In genomic region chr17:58409432-58409831, GRCh38 we compare ENCODE assay signal across 29 cellular contexts. TPM values are rescaled to one million over a fixed set of nuclear protein-coding genes. Genes with fewer than 3 reads are reported as not detected.
DNase-seq lines count a peak whose midpoint lies in the region; ATAC-seq, FAIRE-seq and TF ChIP-seq lines count a peak whose summit lies in the region.
"Had no signal": no experiment of that assay in that cellular context is flagged by ENCODE, and none has a peak within 500 bp of the region (broad histone marks: within the 10 kb centered on the region; RNA-seq: fewer than 3 reads in every experiment).

No MANE protein-coding gene starts in this region.

- in situ Hi-C loops in HepG2 (cut with HindIII; ENCODE audit: extremely low pct_ligation_motif_present, low pct_unique_long_range_greater_than_20kb) = no loop called here

- no peak for TF ChIP-seq EP300 in HepG2 (IDR thresholded peaks at IDR 0.05; ENCODE audit: low read depth in 2 of 2, low read length in 2 of 2)
- no peak for TF ChIP-seq EP300 in HepG2 (CRISPR knock-in tag; IDR thresholded peaks at IDR 0.05; ENCODE audit: borderline replicate concordance)

- TF ChIP-seq POLR2A in HepG2 (IDR thresholded peaks at IDR 0.05; ENCODE audit: insufficient read depth in 1 of 2, low read depth in 2 of 2, low read length in 2 of 2) (no peak), right lobe of liver (IDR thresholded peaks at IDR 0.05) (no peak)

- H3K4me3 ChIP-seq in HepG2 (replicated peaks in 1 of 3; ENCODE audit: insufficient read depth in 1 of 3, low read depth in 2 of 3, low read length in 3 of 3) (peak overlapping the region; percentile 31 to 81 (median 50)), right lobe of liver (no peak overlapping the region), muscle layer of duodenum (ENCODE audit: low read depth in 1 of 2, low read length in 2 of 2) (no peak overlapping the region), OCI-LY7 (ENCODE audit: low read depth, low read length, poor library complexity, severe bottlenecking) (no peak overlapping the region)
- H3K4me3 ChIP-seq: SK-N-MC had no signal

- TF ChIP-seq CTCF in HepG2 (CRISPR knock-in tag; IDR thresholded peaks at IDR 0.05) = no peak
- no peak for TF ChIP-seq CTCF in right lobe of liver (IDR thresholded peaks at IDR 0.05)
- TF ChIP-seq CTCF in foreskin keratinocyte (conservative IDR thresholded peaks at IDR 0.05) = no peak
- TF ChIP-seq CTCF in OCI-LY7 (conservative IDR thresholded peaks at IDR 0.05; ENCODE audit: low read length) = no peak

- H3K36me3 ChIP-seq in HepG2 (replicated peaks in 1 of 2; ENCODE audit: control insufficient read depth in 1 of 2, insufficient read depth in 2 of 2, low read length in 2 of 2) (peaks cover 0 to 4% of the 10 kb centered on the region in 2 experiments; a peak in 4 of 5 replicates), right lobe of liver (no peaks in the 10 kb centered on the region), muscle layer of duodenum (ENCODE audit: control insufficient read depth in 1 of 2, insufficient read depth in 2 of 2, low read length in 2 of 2) (no peaks in the 10 kb centered on the region), OCI-LY7 (ENCODE audit: insufficient read depth, low read length) (no peaks in the 10 kb centered on the region)

- H3K4me1 ChIP-seq in HepG2 (ENCODE audit: insufficient read depth, low read length) = peaks cover 84% of the 10 kb centered on the region
- peaks cover 0 to 18% (median 3%) of the 10 kb centered on the region in 4 donors for H3K4me1 ChIP-seq in right lobe of liver
- H3K4me1 ChIP-seq in foreskin keratinocyte = peaks cover 65% of the 10 kb centered on the region
- no peaks in the 10 kb centered on the region for H3K4me1 ChIP-seq in muscle layer of duodenum (ENCODE audit: control insufficient read depth in 1 of 2, insufficient read depth in 2 of 2, low read length in 2 of 2)
- H3K4me1 ChIP-seq in OCI-LY7 (ENCODE audit: insufficient read depth, low read length, poor library complexity, severe bottlenecking) = no peaks in the 10 kb centered on the region

- TF ChIP-seq RAD21 in HepG2 (CRISPR knock-in tag; IDR thresholded peaks at IDR 0.05) = no peak

- H3K79me2 ChIP-seq in HepG2 (ENCODE audit: insufficient read depth, low read length) = peaks cover 98% of the 10 kb centered on the region
- no peaks in the 10 kb centered on the region for H3K79me2 ChIP-seq in OCI-LY7 (ENCODE audit: insufficient read depth, low read depth, low read length)

- BruUV-seq in HepG2 (replicated peaks; lab: Mats Ljungman, UMichigan) (no TSS peak), OCI-LY7 (replicated peaks; lab: Mats Ljungman, UMichigan) (no TSS peak)

- no peaks in the 10 kb centered on the region for H3K9me2 ChIP-seq in OCI-LY7 (ENCODE audit: insufficient read depth, low read length)

- CTCF ChIA-PET in HepG2 (lab: Yijun Ruan, JAX; ENCODE audit: low intra/inter-chr PET ratio, low total read pairs) (no interaction called here), OCI-LY7 (lab: Charles Lee; ENCODE audit: unreplicated experiment) (no interaction called here)

- 63% methylated on average over 5 of the region's 5 CpGs for WGBS in HepG2 (ENCODE audit: low lambda C conversion rate)
- WGBS in right lobe of liver (ENCODE audit: insufficient coverage, low coverage, low lambda C conversion rate, missing lambda C conversion rate) = 93% methylated on average over 3 of the region's 5 CpGs

- FAIRE-seq in HepG2 (lab: Jason Lieb, UNC) = no peak
- FAIRE-seq: GM12892, GM19239, H1, HTR-8/SVneo had no signal

- ATAC-seq in HepG2 = no peak
- no peak for ATAC-seq in right lobe of liver
- peak; percentile 50 for ATAC-seq in foreskin keratinocyte
- ATAC-seq in HG02970 (IDR thresholded peaks at IDR 0.05; ENCODE audit: low FRiP score, unreplicated experiment) = no peak
- ATAC-seq: Panc1 had no signal

- H3K27ac ChIP-seq in HepG2 (ENCODE audit: extremely low read length, insufficient read depth, low read length) = peak overlapping the region; percentile 27
- H3K27ac ChIP-seq in right lobe of liver = no peak overlapping the region
- peak overlapping the region; percentile 41 for H3K27ac ChIP-seq in foreskin keratinocyte
- H3K27ac ChIP-seq in muscle layer of duodenum (ENCODE audit: low read length) = peak overlapping the region; percentile 48
- no peak overlapping the region for H3K27ac ChIP-seq in OCI-LY7 (ENCODE audit: low read depth, low read length, poor library complexity, severe bottlenecking)
- H3K27ac ChIP-seq: 22Rv1, C4-2B, SK-N-MC had no signal

- peaks cover 17% of the 10 kb centered on the region; the same call in 1 of the 2 replicates for H4K20me1 ChIP-seq in HepG2 (ENCODE audit: insufficient read depth, low read length)
- no peaks in the 10 kb centered on the region for H4K20me1 ChIP-seq in OCI-LY7 (ENCODE audit: insufficient read depth, low read length)

- H3K27me3 ChIP-seq in HepG2 (ENCODE audit: control insufficient read depth in 1 of 2, insufficient read depth in 2 of 2, low read length in 2 of 2) (no peaks in the 10 kb centered on the region; a peak in 2 of 5 replicates), right lobe of liver (no peaks in the 10 kb centered on the region), foreskin keratinocyte (no peaks in the 10 kb centered on the region), muscle layer of duodenum (ENCODE audit: low read depth, low read length) (no peaks in the 10 kb centered on the region)

- H3K4me2 ChIP-seq in HepG2 (ENCODE audit: low read depth, low read length) (peak overlapping the region; percentile 87), OCI-LY7 (ENCODE audit: low read length) (no peak overlapping the region)

- intact Hi-C loops in HepG2 (cut with micrococcal nuclease; ENCODE audit: unreplicated experiment) (no loop called here), right lobe of liver (cut with DNase I) (no loop called here), OCI-LY7 (cut with micrococcal nuclease; ENCODE audit: unreplicated experiment) (no loop called here)

- H3K9me3 ChIP-seq in HepG2 (ENCODE audit: low read length) (no peaks in the 10 kb centered on the region), right lobe of liver (no peaks in the 10 kb centered on the region), muscle layer of duodenum (ENCODE audit: control insufficient read depth in 1 of 2, low read length in 2 of 2) (no peaks in the 10 kb centered on the region), OCI-LY7 (ENCODE audit: low read length) (no peaks in the 10 kb centered on the region)

- DNase-seq in HepG2 (ENCODE audit: low spot score) (no peak), right lobe of liver (no peak), foreskin keratinocyte (no peak), OCI-LY7 (ENCODE audit: low spot score) (no peak), COR-L47 (lab: John Stamatoyannopoulos, UW) (no peak)
- DNase-seq: Calu3; CD8-positive, alpha-beta memory T cell; DMS79 treated with DMSO at 0.1 percent for 48 hours; GF-D8; KBM-7; MM.1S; NCI-H1417; NCI-H1694; NCI-H2081; NCI-H2227 treated with DMSO at 0.1 percent for 48 hours; NCI-H526 treated with DMSO at 0.1 percent for 48 hours; SIG-M5 had no signal

- H2AFZ ChIP-seq in HepG2 (ENCODE audit: low read length) (no peak overlapping the region), OCI-LY7 (ENCODE audit: low read length) (no peak overlapping the region)

- POLR2A ChIA-PET in HepG2 (lab: Yijun Ruan, JAX) (interaction anchor here (0.8 to 2.9 kb wide), 5 partner anchors 15 to 83 kb away, joined by 3 to 18 read pairs (median 5); partner anchors contain the start of gene SUPT4H1), OCI-LY7 (lab: Charles Lee) (interaction anchor here (0.6 kb wide), 1 partner anchor 197 kb away, joined by 3 read pairs; no protein-coding TSS in a partner anchor)

- peak overlapping the region; percentile 35; the same call in 1 of the 2 replicates for H3K9ac ChIP-seq in HepG2 (ENCODE audit: insufficient read depth, low read depth, low read length)

RNA-seq across cellular contexts. Expression of gene RNF43, which starts 7.9 kb away (rescaled TPM):
- total RNA-seq in HepG2 (2016; rRNA removed; fragmentation: Illumina TruSeq; extraction: Trizol) (51.4 and 53.4 TPM in 2 replicates), right lobe of liver (10 to 100 TPM in 2 of 6 experiments, 1 to 10 TPM in 4; 1.7 to 11.5 (median 6.0) TPM), foreskin keratinocyte (13.5 and 15.0 TPM in 2 replicates), OCI-LY7 (2022) (0.50 and 0.80 TPM in 2 replicates)
- 10.8 and 11.5 TPM in 2 replicates for total RNA-seq in HepG2 (2016; cell fraction: cytosol; rRNA removed; fragmentation: Illumina TruSeq; extraction: Trizol; ENCODE audit: low read depth)
- 41.4 and 52.0 TPM in 2 replicates for total RNA-seq in HepG2 (2016; cell fraction: insoluble cytoplasmic fraction; rRNA removed; fragmentation: Illumina TruSeq; extraction: Trizol)
- total RNA-seq in HepG2 (2016; cell fraction: membrane; rRNA removed; fragmentation: Illumina TruSeq; extraction: Trizol) = 25.5 and 28.6 TPM in 2 replicates
- 113 and 134 TPM in 2 replicates for total RNA-seq in HepG2 (2016; cell fraction: nucleus; rRNA removed; fragmentation: Illumina TruSeq; extraction: Trizol)
- polyA plus RNA-seq in HepG2 (2011; rRNA removed) (29.3 and 31.0 TPM in 2 replicates), foreskin keratinocyte (8.5 and 9.7 TPM in 2 replicates)
- polyA plus RNA-seq in HepG2 (2011; cell fraction: cytosol; rRNA removed) = 18.3 and 25.7 TPM in 2 replicates
- 81.6 and 101 TPM in 2 replicates for polyA plus RNA-seq in HepG2 (2011; cell fraction: nucleus; rRNA removed)
- polyA plus RNA-seq in HepG2 (2012) = 35.6 and 44.8 TPM in 2 replicates
- 2.5 and 3.4 TPM in 2 replicates for polyA plus RNA-seq in HepG2 (2016; cell fraction: cytosol; fragmentation: Illumina TruSeq; extraction: Trizol; ENCODE audit: low read depth)
- polyA plus RNA-seq in HepG2 (2016; cell fraction: insoluble cytoplasmic fraction; fragmentation: Illumina TruSeq; extraction: Trizol; ENCODE audit: low read depth) = 29.8 and 38.5 TPM in 2 replicates
- polyA plus RNA-seq in HepG2 (2016; cell fraction: membrane; fragmentation: Illumina TruSeq; extraction: Trizol; ENCODE audit: low read depth) = 10.3 and 11.3 TPM in 2 replicates
- 110 and 118 TPM in 2 replicates for polyA plus RNA-seq in HepG2 (2016; cell fraction: nucleus; fragmentation: Illumina TruSeq; extraction: Trizol; ENCODE audit: insufficient read depth, low read depth)
- polyA minus RNA-seq in HepG2 (2011; rRNA and poly(A)+ RNA removed; ENCODE audit: low replicate concordance) = 0.12 and 47.2 TPM in 2 replicates
- polyA minus RNA-seq in HepG2 (2011; cell fraction: cytosol; rRNA and poly(A)+ RNA removed) = 17.4 and 23.6 TPM in 2 replicates
- 134 and 180 TPM in 2 replicates for polyA minus RNA-seq in HepG2 (2011; cell fraction: nucleus; rRNA and poly(A)+ RNA removed)
- total RNA-seq in OCI-LY7 (2014; rRNA removed; shearing (Covaris generic)) = 0.19 and 0.39 TPM in 2 replicates
- total RNA-seq: LHCN-M2, NCI-H460 had no signal

RNA-seq across cellular contexts. Expression of gene SUPT4H1, which starts 57.4 kb away (rescaled TPM):
- total RNA-seq in HepG2 (2016; rRNA removed; fragmentation: Illumina TruSeq; extraction: Trizol) (155 and 252 TPM in 2 replicates), right lobe of liver (10 to 100 TPM; 24.8 to 50.9 (median 37.0) TPM), foreskin keratinocyte (70.1 and 73.0 TPM in 2 replicates), OCI-LY7 (2022) (65.5 and 78.4 TPM in 2 replicates)
- total RNA-seq in HepG2 (2016; cell fraction: cytosol; rRNA removed; fragmentation: Illumina TruSeq; extraction: Trizol; ENCODE audit: low read depth) = 72.2 and 76.4 TPM in 2 replicates
- 169 and 290 TPM in 2 replicates for total RNA-seq in HepG2 (2016; cell fraction: insoluble cytoplasmic fraction; rRNA removed; fragmentation: Illumina TruSeq; extraction: Trizol)
- total RNA-seq in HepG2 (2016; cell fraction: membrane; rRNA removed; fragmentation: Illumina TruSeq; extraction: Trizol) = 130 and 134 TPM in 2 replicates
- 74.4 and 75.7 TPM in 2 replicates for total RNA-seq in HepG2 (2016; cell fraction: nucleus; rRNA removed; fragmentation: Illumina TruSeq; extraction: Trizol)
- polyA plus RNA-seq in HepG2 (2011; rRNA removed) (231 and 244 TPM in 2 replicates), foreskin keratinocyte (118 and 127 TPM in 2 replicates)
- 148 and 229 TPM in 2 replicates for polyA plus RNA-seq in HepG2 (2011; cell fraction: cytosol; rRNA removed)
- polyA plus RNA-seq in HepG2 (2011; cell fraction: nucleus; rRNA removed) = 65.5 and 71.0 TPM in 2 replicates
- polyA plus RNA-seq in HepG2 (2012) = 227 and 249 TPM in 2 replicates
- polyA plus RNA-seq in HepG2 (2016; cell fraction: cytosol; fragmentation: Illumina TruSeq; extraction: Trizol; ENCODE audit: low read depth) = 105 and 107 TPM in 2 replicates
- polyA plus RNA-seq in HepG2 (2016; cell fraction: insoluble cytoplasmic fraction; fragmentation: Illumina TruSeq; extraction: Trizol; ENCODE audit: low read depth) = 309 and 341 TPM in 2 replicates
- 144 and 156 TPM in 2 replicates for polyA plus RNA-seq in HepG2 (2016; cell fraction: membrane; fragmentation: Illumina TruSeq; extraction: Trizol; ENCODE audit: low read depth)
- 164 and 191 TPM in 2 replicates for polyA plus RNA-seq in HepG2 (2016; cell fraction: nucleus; fragmentation: Illumina TruSeq; extraction: Trizol; ENCODE audit: insufficient read depth, low read depth)
- 68.7 and 109 TPM in 2 replicates for polyA minus RNA-seq in HepG2 (2011; rRNA and poly(A)+ RNA removed; ENCODE audit: low replicate concordance)
- 45.1 and 56.8 TPM in 2 replicates for polyA minus RNA-seq in HepG2 (2011; cell fraction: cytosol; rRNA and poly(A)+ RNA removed)
- polyA minus RNA-seq in HepG2 (2011; cell fraction: nucleus; rRNA and poly(A)+ RNA removed) = 51.9 and 61.5 TPM in 2 replicates
- total RNA-seq in OCI-LY7 (2014; rRNA removed; shearing (Covaris generic)) = 41.1 and 56.5 TPM in 2 replicates

Comparison
In these comparisons a context has a peak if more than half of its experiments do, and no peak if none do; other contexts are left out.
1. H3K27ac ChIP-seq: peak in HepG2 (single experiment), foreskin keratinocyte (single experiment) and muscle layer of duodenum (single experiment); none in right lobe of liver (0 of 3) and OCI-LY7 (single experiment).
2. H3K4me3 ChIP-seq: peak in HepG2 (3 of 3); none in right lobe of liver (0 of 3), muscle layer of duodenum (0 of 2) and OCI-LY7 (single experiment).